In genomic region chr22:39316440-39317083, GRCh38 we compare ENCODE assay signal across 8 cellular contexts. TPM values are rescaled to one million over a fixed set of nuclear protein-coding genes. Genes with fewer than 3 reads are reported as not detected.
DNase-seq lines count a peak whose midpoint lies in the region; ATAC-seq and TF ChIP-seq lines count a peak whose summit lies in the region.

No MANE protein-coding gene starts in this region.

- ATAC-seq in HG02763 (IDR thresholded peaks at IDR 0.05; ENCODE audit: unreplicated experiment) (no peak), HG03039 (IDR thresholded peaks at IDR 0.05; ENCODE audit: unreplicated experiment) (no peak)

- H3K79me2 ChIP-seq in mammary epithelial cell (ENCODE audit: insufficient read depth, low read length) = peaks cover 75% of the 10 kb centered on the region

- no peak overlapping the region for H2AFZ ChIP-seq in mammary epithelial cell (ENCODE audit: low read depth, low read length)

- peak overlapping the region; percentile 40; the same call in 1 of the 2 replicates for H3K27ac ChIP-seq in WERI-Rb-1
- H3K27ac ChIP-seq in mammary epithelial cell (ENCODE audit: insufficient read depth, low read depth, low read length) = peak overlapping the region; percentile 92

- H4K20me1 ChIP-seq in mammary epithelial cell (ENCODE audit: insufficient read depth, low read length) = peaks cover 36% of the 10 kb centered on the region

- peak; percentile 85 for TF ChIP-seq CTCF in GM12864 (IDR thresholded peaks at IDR 0.05; ENCODE audit: low read depth, low read length, missing control alignments)
- peak; percentile 73 for TF ChIP-seq CTCF in WERI-Rb-1 (IDR thresholded peaks at IDR 0.05; ENCODE audit: low read depth, low read length)
- TF ChIP-seq CTCF in mammary epithelial cell (conservative IDR thresholded peaks at IDR 0.05 in 1 of 2, IDR thresholded peaks at IDR 0.05 in 1 of 2; ENCODE audit: extremely low read depth in 1 of 2, insufficient read depth in 1 of 2, low read depth in 1 of 2, low read length in 2 of 2) = peak; percentile 87 to 92

- H3K27me3 ChIP-seq in WERI-Rb-1 (ENCODE audit: insufficient read depth, low read depth, severe bottlenecking) = no peaks in the 10 kb centered on the region
- no peaks in the 10 kb centered on the region for H3K27me3 ChIP-seq in mammary epithelial cell (ENCODE audit: insufficient read depth, low read length)

- no peaks in the 10 kb centered on the region for H3K9me3 ChIP-seq in WERI-Rb-1 (ENCODE audit: severe bottlenecking)
- H3K9me3 ChIP-seq in mammary epithelial cell (replicated peaks; ENCODE audit: insufficient read depth, low read length) = no peaks in the 10 kb centered on the region

- CTCF ChIA-PET in mammary epithelial cell (lab: Charles Lee; ENCODE audit: low non-redundant PET) = no interaction called here

- intact Hi-C loops in mammary epithelial cell (cut with micrococcal nuclease) = loop anchor here (1.0 to 10.0 kb wide), 2 partner anchors 145 to 562 kb away; partner anchors contain the start of gene SUN2

- H3K36me3 ChIP-seq in WERI-Rb-1 (peaks cover 77% of the 10 kb centered on the region), mammary epithelial cell (ENCODE audit: insufficient read depth, low read length) (peaks cover 54% of the 10 kb centered on the region)

- H3K4me3 ChIP-seq in GM12864 (ENCODE audit: low read depth, low read length) = peak overlapping the region; percentile 76
- H3K4me3 ChIP-seq in WERI-Rb-1 (ENCODE audit: low read depth, low read length) = no peak overlapping the region
- H3K4me3 ChIP-seq in mammary epithelial cell (replicated peaks in 1 of 3; ENCODE audit: insufficient read depth in 1 of 3, low read depth in 2 of 3, low read length in 3 of 3) = peak overlapping the region; percentile 50 to 97 (median 87)

- dilution Hi-C loops in mammary epithelial cell (cut with HindIII; ENCODE audit: low sequenced_read_pairs) = loop anchor here (5.0 kb wide), 4 partner anchors 79 to 189 kb away; no protein-coding TSS in a partner anchor

- BruUV-seq in mammary epithelial cell (replicated peaks; lab: Mats Ljungman, UMichigan) = no TSS peak

- peaks cover 44% of the 10 kb centered on the region for H3K4me1 ChIP-seq in mammary epithelial cell (ENCODE audit: insufficient read depth, low read length)

- H3K9ac ChIP-seq in mammary epithelial cell (ENCODE audit: insufficient read depth, low read length) = peak overlapping the region; percentile 100

- in situ Hi-C loops in mammary epithelial cell (cut with MboI; ENCODE audit: low sequenced_read_pairs in 2 of 2) = loop anchor here in 1 of 2 donors (25.0 kb wide), 3 partner anchors 304 to 554 kb away; partner anchors contain the start of genes APOBEC3C, APOBEC3D, CBX6 and SUN2

- H3K4me2 ChIP-seq in mammary epithelial cell (ENCODE audit: insufficient read depth, low read depth, low read length) = peak overlapping the region; percentile 96

- DNase-seq in GM12864 (ENCODE audit: low read depth) (no peak), NCI-H2029 (lab: John Stamatoyannopoulos, UW) (peak; percentile 51), WERI-Rb-1 (peak; percentile 65), mammary epithelial cell (peak; percentile 85), inferior parietal cortex (ENCODE audit: extremely low spot score) (peak; percentile 85)
- peak; percentile 50 to 73 for DNase-seq in stimulated activated CD4-positive, alpha-beta T cell treated with anti-CD3 and anti-CD28 coated beads, Interleukin-12 subunit alpha, Interleukin-12 subunit beta, amount 100 ng/mL, for 24 hours (ENCODE audit: low read depth in 2 of 2)

- WGBS in mammary epithelial cell (ENCODE audit: low coverage, missing lambda C conversion rate) = 46% methylated on average over 16 of the region's 17 CpGs

RNA-seq across cellular contexts. Expression of gene RPL3, which starts 2.9 kb away (rescaled TPM):
- 1,000 to 10,000 TPM; 1,970 to 2,165 TPM for total RNA-seq in mammary epithelial cell
- 3,548 TPM for polyA plus RNA-seq in mammary epithelial cell
- 1,634 TPM for polyA minus RNA-seq in mammary epithelial cell

RNA-seq across cellular contexts. Expression of gene SYNGR1, which starts 33.2 kb away (rescaled TPM):
- total RNA-seq in mammary epithelial cell = 1 to 10 TPM in 1 of 2 donors, under 1 TPM in 1; 0.89 to 1.5 TPM
- polyA plus RNA-seq in mammary epithelial cell = 0.23 TPM
- not detected for polyA minus RNA-seq in mammary epithelial cell
